Comparison of ENCODE assay signal across 2 cellular contexts in the genomic region with DNA sequence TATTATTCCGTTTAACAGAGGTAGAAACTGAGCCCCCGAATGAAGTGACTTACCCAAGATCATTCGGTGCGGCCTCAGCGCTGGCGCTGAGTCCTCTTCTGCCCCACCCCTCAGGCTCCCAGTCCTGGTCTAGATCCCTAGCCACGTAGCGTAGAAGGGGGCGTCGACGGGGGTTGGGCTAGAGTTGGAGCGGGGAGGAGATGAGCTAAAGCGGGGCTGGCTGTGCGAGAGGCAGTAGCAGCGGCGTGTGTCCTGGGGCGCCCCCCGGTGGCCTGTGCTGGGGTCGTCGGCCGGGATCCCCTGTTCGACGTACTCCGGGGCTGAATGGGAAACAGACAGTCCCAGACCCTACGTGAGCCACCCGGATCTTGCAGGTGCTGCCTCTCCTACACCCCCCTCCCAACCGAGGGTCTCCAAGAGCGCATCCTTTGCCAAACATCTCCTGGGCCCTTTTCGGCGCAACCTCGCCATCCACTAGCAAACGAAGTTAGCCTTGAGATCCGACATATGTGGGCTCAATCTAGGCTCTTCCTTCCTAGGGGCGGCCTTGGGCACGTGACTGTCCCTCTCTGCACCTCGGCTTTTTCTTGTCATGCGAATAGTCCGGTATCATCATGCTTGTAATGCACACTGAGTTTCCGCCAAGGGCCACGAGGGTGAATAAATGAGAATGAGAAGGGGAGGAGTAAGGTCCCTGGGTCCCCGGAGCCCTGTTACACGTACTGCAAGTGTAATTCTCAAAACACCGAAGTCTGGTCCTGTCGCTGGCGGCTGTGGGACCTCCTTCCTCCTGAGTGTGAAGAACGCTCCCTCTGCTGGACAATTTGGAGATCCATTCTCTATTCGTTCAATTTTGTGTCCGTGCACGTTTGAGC.
TF ChIP-seq lines count a peak whose summit lies in the region.

No MANE protein-coding gene starts in this region.

TF ChIP-seq in HEK293, 187 proteins besides CTCF, POLR2A, EP300 and RAD21 (continued from another document and continues in another):
- TF ChIP-seq, protein P1, sequence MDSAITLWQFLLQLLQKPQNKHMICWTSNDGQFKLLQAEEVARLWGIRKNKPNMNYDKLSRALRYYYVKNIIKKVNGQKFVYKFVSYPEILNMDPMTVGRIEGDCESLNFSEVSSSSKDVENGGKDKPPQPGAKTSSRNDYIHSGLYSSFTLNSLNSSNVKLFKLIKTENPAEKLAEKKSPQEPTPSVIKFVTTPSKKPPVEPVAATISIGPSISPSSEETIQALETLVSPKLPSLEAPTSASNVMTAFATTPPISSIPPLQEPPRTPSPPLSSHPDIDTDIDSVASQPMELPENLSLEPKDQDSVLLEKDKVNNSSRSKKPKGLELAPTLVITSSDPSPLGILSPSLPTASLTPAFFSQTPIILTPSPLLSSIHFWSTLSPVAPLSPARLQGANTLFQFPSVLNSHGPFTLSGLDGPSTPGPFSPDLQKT (IDR thresholded peaks at IDR 0.05; ENCODE audit: borderline replicate concordance, low read depth, low read length) = no peak
- peak; percentile 79 for TF ChIP-seq SP3 (tag by site-specific recombination; IDR thresholded peaks at IDR 0.05)
- TF ChIP-seq KLF8 (tag by site-specific recombination; IDR thresholded peaks at IDR 0.05) = peak; percentile 75
- no peak for TF ChIP-seq ZNF521 (tag by site-specific recombination; IDR thresholded peaks at IDR 0.05)
- no peak for TF ChIP-seq ZFP3 (tag by site-specific recombination; IDR thresholded peaks at IDR 0.05; ENCODE audit: low read depth)
- no peak for TF ChIP-seq ZNF529 (tag by site-specific recombination; IDR thresholded peaks at IDR 0.05; ENCODE audit: insufficient replicate concordance)
- no peak; the same call in none of the 2 replicates for TF ChIP-seq ZEB2 (tag by site-specific recombination; IDR thresholded peaks at IDR 0.05)
- TF ChIP-seq, protein P2, sequence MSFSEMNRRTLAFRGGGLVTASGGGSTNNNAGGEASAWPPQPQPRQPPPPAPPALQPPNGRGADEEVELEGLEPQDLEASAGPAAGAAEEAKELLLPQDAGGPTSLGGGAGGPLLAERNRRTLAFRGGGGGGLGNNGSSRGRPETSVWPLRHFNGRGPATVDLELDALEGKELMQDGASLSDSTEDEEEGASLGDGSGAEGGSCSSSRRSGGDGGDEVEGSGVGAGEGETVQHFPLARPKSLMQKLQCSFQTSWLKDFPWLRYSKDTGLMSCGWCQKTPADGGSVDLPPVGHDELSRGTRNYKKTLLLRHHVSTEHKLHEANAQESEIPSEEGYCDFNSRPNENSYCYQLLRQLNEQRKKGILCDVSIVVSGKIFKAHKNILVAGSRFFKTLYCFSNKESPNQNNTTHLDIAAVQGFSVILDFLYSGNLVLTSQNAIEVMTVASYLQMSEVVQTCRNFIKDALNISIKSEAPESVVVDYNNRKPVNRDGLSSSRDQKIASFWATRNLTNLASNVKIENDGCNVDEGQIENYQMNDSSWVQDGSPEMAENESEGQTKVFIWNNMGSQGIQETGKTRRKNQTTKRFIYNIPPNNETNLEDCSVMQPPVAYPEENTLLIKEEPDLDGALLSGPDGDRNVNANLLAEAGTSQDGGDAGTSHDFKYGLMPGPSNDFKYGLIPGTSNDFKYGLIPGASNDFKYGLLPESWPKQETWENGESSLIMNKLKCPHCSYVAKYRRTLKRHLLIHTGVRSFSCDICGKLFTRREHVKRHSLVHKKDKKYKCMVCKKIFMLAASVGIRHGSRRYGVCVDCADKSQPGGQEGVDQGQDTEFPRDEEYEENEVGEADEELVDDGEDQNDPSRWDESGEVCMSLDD (tag by site-specific recombination; IDR thresholded peaks at IDR 0.05) = peak; percentile 76
- no peak for TF ChIP-seq ZNF140 (tag by site-specific recombination; IDR thresholded peaks at IDR 0.05)
- no peak for TF ChIP-seq ZNF768 (tag by site-specific recombination; IDR thresholded peaks at IDR 0.05)
- peak; percentile 77 for TF ChIP-seq ZNF341 (tag by site-specific recombination; IDR thresholded peaks at IDR 0.05; ENCODE audit: low read depth)
- no peak for TF ChIP-seq TCF7L2 (IDR thresholded peaks at IDR 0.05; ENCODE audit: borderline replicate concordance, low read depth, low read length)
- peak; percentile 45; the same call in 1 of the 2 replicates for TF ChIP-seq ZBTB8A (tag by site-specific recombination; IDR thresholded peaks at IDR 0.05)
- TF ChIP-seq, protein P3, sequence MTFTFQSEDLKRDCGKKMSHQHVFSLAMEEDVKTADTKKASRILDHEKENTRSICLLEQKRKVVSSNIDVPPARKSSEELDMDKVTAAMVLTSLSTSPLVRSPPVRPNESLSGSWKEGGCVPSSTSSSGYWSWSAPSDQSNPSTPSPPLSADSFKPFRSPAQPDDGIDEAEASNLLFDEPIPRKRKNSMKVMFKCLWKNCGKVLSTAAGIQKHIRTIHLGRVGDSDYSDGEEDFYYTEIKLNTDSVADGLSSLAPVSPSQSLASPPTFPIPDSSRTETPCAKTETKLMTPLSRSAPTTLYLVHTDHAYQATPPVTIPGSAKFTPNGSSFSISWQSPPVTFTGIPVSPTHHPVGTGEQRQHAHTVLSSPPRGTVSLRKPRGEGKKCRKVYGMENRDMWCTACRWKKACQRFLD (tag by site-specific recombination; IDR thresholded peaks at IDR 0.05) = no peak
- TF ChIP-seq, protein P4, sequence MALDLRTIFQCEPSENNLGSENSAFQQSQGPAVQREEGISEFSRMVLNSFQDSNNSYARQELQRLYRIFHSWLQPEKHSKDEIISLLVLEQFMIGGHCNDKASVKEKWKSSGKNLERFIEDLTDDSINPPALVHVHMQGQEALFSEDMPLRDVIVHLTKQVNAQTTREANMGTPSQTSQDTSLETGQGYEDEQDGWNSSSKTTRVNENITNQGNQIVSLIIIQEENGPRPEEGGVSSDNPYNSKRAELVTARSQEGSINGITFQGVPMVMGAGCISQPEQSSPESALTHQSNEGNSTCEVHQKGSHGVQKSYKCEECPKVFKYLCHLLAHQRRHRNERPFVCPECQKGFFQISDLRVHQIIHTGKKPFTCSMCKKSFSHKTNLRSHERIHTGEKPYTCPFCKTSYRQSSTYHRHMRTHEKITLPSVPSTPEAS (tag by site-specific recombination; IDR thresholded peaks at IDR 0.05) = no peak; the same call in 1 of the 2 replicates
- peak; percentile 98 for TF ChIP-seq ZBTB17 (tag by site-specific recombination; IDR thresholded peaks at IDR 0.05)
- TF ChIP-seq HOXC10 (CRISPR knock-in tag; IDR thresholded peaks at IDR 0.05) = no peak
- TF ChIP-seq SP2 (tag by site-specific recombination; IDR thresholded peaks at IDR 0.05) = peak; percentile 83

TF ChIP-seq in SK-N-SH, 30 proteins besides CTCF, POLR2A, EP300 and RAD21 (continued from another document):
- TF ChIP-seq, protein P5, sequence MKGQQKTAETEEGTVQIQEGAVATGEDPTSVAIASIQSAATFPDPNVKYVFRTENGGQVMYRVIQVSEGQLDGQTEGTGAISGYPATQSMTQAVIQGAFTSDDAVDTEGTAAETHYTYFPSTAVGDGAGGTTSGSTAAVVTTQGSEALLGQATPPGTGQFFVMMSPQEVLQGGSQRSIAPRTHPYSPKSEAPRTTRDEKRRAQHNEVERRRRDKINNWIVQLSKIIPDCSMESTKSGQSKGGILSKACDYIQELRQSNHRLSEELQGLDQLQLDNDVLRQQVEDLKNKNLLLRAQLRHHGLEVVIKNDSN (IDR thresholded peaks at IDR 0.05; ENCODE audit: borderline replicate concordance, low read depth) = peak; percentile 79
- peak; percentile 26; the same call in 1 of the 2 replicates for TF ChIP-seq MXI1 (IDR thresholded peaks at IDR 0.05; ENCODE audit: low read depth, low read length)
- TF ChIP-seq SMC3 (IDR thresholded peaks at IDR 0.05; ENCODE audit: low read depth, low read length) = peak; percentile 90
